12 cellular contexts compared by ENCODE assay signal in the genomic region with DNA sequence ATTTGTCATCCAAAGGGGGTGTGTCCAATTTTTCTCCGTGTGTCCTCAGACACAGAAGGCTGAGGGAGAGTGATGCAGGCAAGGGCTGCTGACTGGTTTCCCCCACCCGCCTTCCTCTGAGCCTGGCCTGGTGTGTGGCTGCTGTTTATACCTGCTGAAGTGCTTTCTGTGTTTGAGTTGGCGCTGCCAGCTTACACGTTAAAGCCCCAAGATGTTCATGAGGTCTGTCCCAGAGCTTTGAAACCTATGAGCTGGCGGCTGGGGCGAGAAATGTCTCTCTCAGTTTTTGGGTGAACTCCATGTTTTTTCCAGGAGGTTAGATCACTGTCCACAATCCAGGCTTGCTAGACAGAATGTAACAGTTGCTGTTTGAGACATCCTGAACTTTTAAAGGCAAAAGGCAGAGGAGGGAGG.
DNase-seq lines count a peak whose midpoint lies in the region; ATAC-seq and TF ChIP-seq lines count a peak whose summit lies in the region.
"Had no signal": no experiment of that assay in that cellular context is flagged by ENCODE, and none has a peak within 500 bp of the region (broad histone marks: within the 10 kb centered on the region; RNA-seq: fewer than 3 reads in every experiment).

No MANE protein-coding gene starts in this region.

- DNase-seq in PC-3: no peak
- peak; percentile 30 for DNase-seq in fibroblast of gingiva (ENCODE audit: low read depth)
- DNase-seq in myocyte (ENCODE audit: low read depth): peak; percentile 69
- peak in 1 of 2 donors; percentile 28 for DNase-seq in upper lobe of left lung
- no peak for DNase-seq in activated T-cell treated with anti-CD3 and anti-CD28 coated beads for 4 hours
- DNase-seq: activated B cell treated with CpG ODN at 0.5 μM for 24 hours, DND-41, NCI-H1048 had no signal

- no peaks in the 10 kb centered on the region for H3F3A ChIP-seq in PC-3 (ENCODE audit: low read length, unreplicated experiment)

- TF ChIP-seq EP300 in upper lobe of left lung (IDR thresholded peaks at IDR 0.05): no peak

- no peaks in the 10 kb centered on the region for H4K20me1 ChIP-seq in PC-3 (ENCODE audit: low read length)

- TF ChIP-seq POLR2A in upper lobe of left lung (IDR thresholded peaks at IDR 0.05): no peak

- POLR2A ChIA-PET in PC-3 (lab: Charles Lee; ENCODE audit: unreplicated experiment): no interaction called here

- peak overlapping the region; percentile 12; the same call in 1 of the 2 replicates for H2AFZ ChIP-seq in PC-3 (ENCODE audit: low read length)

- no peak overlapping the region for H3K9ac ChIP-seq in PC-3 (ENCODE audit: low read length)

- no peaks in the 10 kb centered on the region for H3K27me3 ChIP-seq in PC-3 (ENCODE audit: low read length)
- no peaks in the 10 kb centered on the region for H3K27me3 ChIP-seq in upper lobe of left lung

- BruUV-seq in PC-3 (replicated peaks; lab: Mats Ljungman, UMichigan): no TSS peak

- no peaks in the 10 kb centered on the region for H3K9me2 ChIP-seq in PC-3 (replicated peaks; ENCODE audit: low read length)

- TF ChIP-seq CTCF in PC-3 (conservative IDR thresholded peaks at IDR 0.05; ENCODE audit: low read depth, low read length): no peak
- no peak for TF ChIP-seq CTCF in upper lobe of left lung (IDR thresholded peaks at IDR 0.05)

- intact Hi-C loops in PC-3 (cut with micrococcal nuclease): loop anchor here (2.0 kb wide), 1 partner anchor 37 kb away; no protein-coding TSS in a partner anchor

- CTCF ChIA-PET in PC-3 (lab: Charles Lee): no interaction called here

- no peaks in the 10 kb centered on the region for H3K79me2 ChIP-seq in PC-3 (ENCODE audit: low read length)

- 68 to 74% methylated on average over 6 of the region's 6 CpGs for WGBS in upper lobe of left lung, 2 donors

- no peaks in the 10 kb centered on the region for H3K9me3 ChIP-seq in PC-3 (ENCODE audit: low read length)
- no peaks in the 10 kb centered on the region for H3K9me3 ChIP-seq in upper lobe of left lung

- H3K4me3 ChIP-seq in PC-3 (ENCODE audit: low read length) (no peak overlapping the region), upper lobe of left lung (no peak overlapping the region)

- H3K4me2 ChIP-seq in PC-3 (ENCODE audit: low read length): no peak overlapping the region

- peak; percentile 31; the same call in 1 of the 2 replicates for ATAC-seq in PC-3
- peak; percentile 55 to 92 for ATAC-seq in upper lobe of left lung (ENCODE audit: low FRiP score in 2 of 2)
- no peak for ATAC-seq in HG03432 (IDR thresholded peaks at IDR 0.05; ENCODE audit: unreplicated experiment)
- no peak for ATAC-seq in GM21737 (IDR thresholded peaks at IDR 0.05; ENCODE audit: unreplicated experiment)
- ATAC-seq: HCT116 had no signal

- H3K4me1 ChIP-seq in PC-3 (ENCODE audit: insufficient read depth, low read length) (peaks cover 6% of the 10 kb centered on the region), upper lobe of left lung (no peaks in the 10 kb centered on the region)

- no peak overlapping the region for H3K27ac ChIP-seq in PC-3 (ENCODE audit: low read length)
- peak overlapping the region in 1 of 4 donors; percentile 27 for H3K27ac ChIP-seq in upper lobe of left lung
- H3K27ac ChIP-seq: epithelial cell of prostate had no signal

- H3K36me3 ChIP-seq in PC-3 (ENCODE audit: low read depth, low read length): no peaks in the 10 kb centered on the region
- H3K36me3 ChIP-seq in upper lobe of left lung: no peaks in the 10 kb centered on the region

Comparison
In these comparisons a context has a peak if more than half of its experiments do, and no peak if none do; other contexts are left out.
1. ATAC-seq: peak in PC-3 (single experiment) and upper lobe of left lung (2 of 2); none in HG03432 (single experiment) and GM21737 (single experiment).
2. DNase-seq: peak in fibroblast of gingiva (single experiment) and myocyte (single experiment); none in PC-3 (single experiment) and activated T-cell treated with anti-CD3 and anti-CD28 coated beads for 4 hours (single experiment).